Comparison of ENCODE assay signal across 16 cellular contexts in the genomic region with DNA sequence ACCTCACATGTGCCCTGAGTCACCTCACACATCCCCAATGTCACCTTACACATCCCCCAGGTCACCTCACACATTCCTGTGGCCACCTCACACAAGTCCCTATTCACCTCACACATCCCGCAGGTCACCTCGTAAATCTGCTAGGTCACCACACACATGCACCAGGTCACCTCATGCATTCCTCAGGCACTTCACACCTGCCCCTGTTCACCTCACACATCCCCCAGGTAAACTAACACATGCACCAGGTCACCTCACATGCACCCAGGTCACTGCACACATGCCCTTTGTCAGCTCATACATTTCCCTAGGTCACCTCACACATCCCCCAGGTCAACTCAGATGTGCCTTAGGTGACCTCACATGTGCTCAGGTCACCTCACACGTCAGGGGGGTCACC.
DNase-seq lines count a peak whose midpoint lies in the region; ATAC-seq and TF ChIP-seq lines count a peak whose summit lies in the region.
"Had no signal": no experiment of that assay in that cellular context is flagged by ENCODE, and none has a peak within 500 bp of the region (broad histone marks: within the 10 kb centered on the region; RNA-seq: fewer than 3 reads in every experiment).

No MANE protein-coding gene starts in this region.

- H3K4me1 ChIP-seq in naive thymus-derived CD4-positive, alpha-beta T cell (ENCODE audit: control insufficient read depth in 2 of 2, insufficient read depth in 2 of 2, low read length in 2 of 2): peaks cover 0 to 12% of the 10 kb centered on the region in 2 donors

- TF ChIP-seq CTCF in glutamatergic neuron (IDR thresholded peaks at IDR 0.05; ENCODE audit: partially characterized antibody, unreplicated experiment) (no peak), endothelial cell (IDR thresholded peaks at IDR 0.05; ENCODE audit: unreplicated experiment) (no peak)

- CTCF ChIA-PET in naive thymus-derived CD4-positive, alpha-beta T cell (lab: Charles Lee): no interaction called here

- intact Hi-C loops in naive thymus-derived CD4-positive, alpha-beta T cell (cut with micrococcal nuclease): no loop called here

- no peaks in the 10 kb centered on the region for H3K27me3 Mint-ChIP-seq in activated naive CD4-positive, alpha-beta T cell treated with anti-CD3 and anti-CD28 coated beads, Interleukin-2, amount 50 U/mL, for 24 hours
- H3K27me3 Mint-ChIP-seq in naive thymus-derived CD4-positive, alpha-beta T cell: peaks cover 0 to 61% (median 1%) of the 10 kb centered on the region in 5 donors
- peaks cover 5% of the 10 kb centered on the region for H3K27me3 Mint-ChIP-seq in glutamatergic neuron (ENCODE audit: unreplicated experiment)
- H3K27me3 Mint-ChIP-seq in endothelial cell (ENCODE audit: unreplicated experiment): peaks cover 5% of the 10 kb centered on the region

- DNase-seq in activated naive CD4-positive, alpha-beta T cell (lab: John Stamatoyannopoulos, UW): no peak
- DNase-seq in UCSD-AML1 (lab: John Stamatoyannopoulos, UW; ENCODE audit: unreplicated experiment): peak; percentile 18
- no peak for DNase-seq in naive thymus-derived CD4-positive, alpha-beta T cell
- DNase-seq in glutamatergic neuron: no peak
- no peak for DNase-seq in endothelial cell (ENCODE audit: low spot score)
- DNase-seq in NCI-H526 treated with DMSO at 0.1 percent for 48 hours (lab: John Stamatoyannopoulos, UW): no peak
- DNase-seq: Calu3, DMS79, EL, H7 had no signal

- no peak overlapping the region for H3K4me3 ChIP-seq in naive thymus-derived CD4-positive, alpha-beta T cell (ENCODE audit: low read length)
- H3K4me3 ChIP-seq: BLaER1, GM23338 had no signal

- no peaks in the 10 kb centered on the region for H3K9me3 ChIP-seq in naive thymus-derived CD4-positive, alpha-beta T cell (ENCODE audit: control insufficient read depth in 2 of 3, low read length in 3 of 3)
- H3K9me3 ChIP-seq: BLaER1 had no signal

- POLR2A ChIA-PET in naive thymus-derived CD4-positive, alpha-beta T cell (lab: Charles Lee): no interaction called here

- peaks cover 25% of the 10 kb centered on the region for H3K4me1 Mint-ChIP-seq in activated naive CD4-positive, alpha-beta T cell treated with anti-CD3 and anti-CD28 coated beads, Interleukin-2, amount 50 U/mL, for 24 hours
- H3K4me1 Mint-ChIP-seq in naive thymus-derived CD4-positive, alpha-beta T cell: peaks cover 4 to 53% (median 42%) of the 10 kb centered on the region in 7 donors
- H3K4me1 Mint-ChIP-seq in glutamatergic neuron (ENCODE audit: low read depth, unreplicated experiment): no peaks in the 10 kb centered on the region
- H3K4me1 Mint-ChIP-seq in endothelial cell (ENCODE audit: unreplicated experiment): no peaks in the 10 kb centered on the region
- H3K4me1 Mint-ChIP-seq: GM23338, IgD-negative memory B cell had no signal

- H3K27me3 ChIP-seq in naive thymus-derived CD4-positive, alpha-beta T cell (ENCODE audit: control insufficient read depth in 2 of 2, insufficient read depth in 2 of 2, low read length in 2 of 2): peaks cover 0 to 9% of the 10 kb centered on the region in 2 donors
- H3K27me3 ChIP-seq: BLaER1 had no signal

- no peaks in the 10 kb centered on the region for H3K36me3 ChIP-seq in naive thymus-derived CD4-positive, alpha-beta T cell (ENCODE audit: control insufficient read depth in 2 of 3, insufficient read depth in 3 of 3, low read length in 3 of 3)
- H3K36me3 ChIP-seq: BLaER1 had no signal

- no peak for ATAC-seq in naive thymus-derived CD4-positive, alpha-beta T cell
- no peak for ATAC-seq in HG02623 (IDR thresholded peaks at IDR 0.05; ENCODE audit: unreplicated experiment)
- ATAC-seq: GM23338 had no signal

- no peak overlapping the region for H3K4me3 Mint-ChIP-seq in activated naive CD4-positive, alpha-beta T cell treated with anti-CD3 and anti-CD28 coated beads, Interleukin-2, amount 50 U/mL, for 24 hours
- H3K4me3 Mint-ChIP-seq in naive thymus-derived CD4-positive, alpha-beta T cell: no peak overlapping the region
- H3K4me3 Mint-ChIP-seq in glutamatergic neuron (ENCODE audit: unreplicated experiment): no peak overlapping the region
- no peak overlapping the region for H3K4me3 Mint-ChIP-seq in endothelial cell (ENCODE audit: unreplicated experiment)
- H3K4me3 Mint-ChIP-seq: GM23338, IgD-negative memory B cell had no signal

- H3K9me3 Mint-ChIP-seq in activated naive CD4-positive, alpha-beta T cell treated with anti-CD3 and anti-CD28 coated beads, Interleukin-2, amount 50 U/mL, for 24 hours: no peaks in the 10 kb centered on the region
- H3K9me3 Mint-ChIP-seq in naive thymus-derived CD4-positive, alpha-beta T cell: peaks cover 0 to 3% (median 0%) of the 10 kb centered on the region in 11 donors
- H3K9me3 Mint-ChIP-seq in glutamatergic neuron (ENCODE audit: unreplicated experiment) (peaks cover 25% of the 10 kb centered on the region), endothelial cell (ENCODE audit: unreplicated experiment) (peaks cover 55% of the 10 kb centered on the region)
- H3K9me3 Mint-ChIP-seq: IgD-negative memory B cell had no signal

- H3K36me3 Mint-ChIP-seq in activated naive CD4-positive, alpha-beta T cell treated with anti-CD3 and anti-CD28 coated beads, Interleukin-2, amount 50 U/mL, for 24 hours: no peaks in the 10 kb centered on the region
- no peaks in the 10 kb centered on the region for H3K36me3 Mint-ChIP-seq in naive thymus-derived CD4-positive, alpha-beta T cell
- H3K36me3 Mint-ChIP-seq in glutamatergic neuron (ENCODE audit: unreplicated experiment) (peaks cover 18% of the 10 kb centered on the region), endothelial cell (ENCODE audit: low read depth, unreplicated experiment) (peaks cover 13% of the 10 kb centered on the region)

- no peak overlapping the region for H3K27ac ChIP-seq in naive thymus-derived CD4-positive, alpha-beta T cell (ENCODE audit: low read depth, low read length)
- H3K27ac ChIP-seq: 22Rv1, BLaER1 had no signal

- peak overlapping the region; percentile 31 for H3K27ac Mint-ChIP-seq in activated naive CD4-positive, alpha-beta T cell treated with anti-CD3 and anti-CD28 coated beads, Interleukin-2, amount 50 U/mL, for 24 hours
- peak overlapping the region in 5 of 9 donors; percentile 23 to 69 (median 48) for H3K27ac Mint-ChIP-seq in naive thymus-derived CD4-positive, alpha-beta T cell
- H3K27ac Mint-ChIP-seq in glutamatergic neuron (ENCODE audit: unreplicated experiment): no peak overlapping the region
- H3K27ac Mint-ChIP-seq in endothelial cell (ENCODE audit: unreplicated experiment): no peak overlapping the region
- H3K27ac Mint-ChIP-seq: GM23338 had no signal

Comparison
In these comparisons a context has a peak if more than half of its experiments do, and no peak if none do; other contexts are left out.
1. H3K27ac Mint-ChIP-seq: peak in activated naive CD4-positive, alpha-beta T cell treated with anti-CD3 and anti-CD28 coated beads, Interleukin-2, amount 50 U/mL, for 24 hours (single experiment) and naive thymus-derived CD4-positive, alpha-beta T cell (5 of 9); none in glutamatergic neuron (single experiment) and endothelial cell (single experiment).